Comparison of ENCODE assay signal across 7 cellular contexts in genomic region chr9:33721674-33722358, GRCh38.
DNase-seq lines count a peak whose midpoint lies in the region; ATAC-seq and TF ChIP-seq lines count a peak whose summit lies in the region.

No MANE protein-coding gene starts in this region.

- in situ Hi-C loops in GM13977 (cut with MboI; ENCODE audit: low pct_unique_long_range_greater_than_20kb, low sequenced_read_pairs, unreplicated experiment) = loop anchor here (10.0 kb wide), 1 partner anchor 87 kb away; no protein-coding TSS in a partner anchor

- TF ChIP-seq CTCF in GM13977 (IDR thresholded peaks at IDR 0.05; ENCODE audit: extremely low read depth, insufficient read depth, missing control alignments) = peak; percentile 100

- DNase-seq in GM13977 (ENCODE audit: low spot score) (peak; percentile 79), NCI-H345 treated with DMSO at 0.1 percent for 48 hours (lab: John Stamatoyannopoulos, UW; ENCODE audit: unreplicated experiment) (peak; percentile 70), left lobe of liver (ENCODE audit: low spot score) (peak; percentile 86)
- DNase-seq in activated CD4-positive, CD25-positive, alpha-beta regulatory T cell treated with anti-CD3 and anti-CD28 coated beads, Interleukin-2, amount 50 U/mL, for 72 hours = peak; percentile 94
- peak; percentile 80 for DNase-seq in central memory CD4-positive, alpha-beta T cell
- peak; percentile 92 to 96 for DNase-seq in stimulated activated CD4-positive, alpha-beta T cell treated with anti-CD3 and anti-CD28 coated beads, Interleukin-2, amount 100 ng/mL, for 48 hours

- ATAC-seq in HG03135 (IDR thresholded peaks at IDR 0.05; ENCODE audit: unreplicated experiment) (peak; percentile 58), left lobe of liver (peak; percentile 99)

Comparison
In these comparisons a context has a peak if more than half of its experiments do, and no peak if none do; other contexts are left out.
1. Peak in every context shown above with its lines: DNase-seq and ATAC-seq.